Comparison of ENCODE assay signal across 9 cellular contexts in genomic region chr7:27143022-27143949, GRCh38. TPM values are rescaled to one million over a fixed set of nuclear protein-coding genes. Genes with fewer than 3 reads are reported as not detected.
DNase-seq lines count a peak whose midpoint lies in the region; ATAC-seq and TF ChIP-seq lines count a peak whose summit lies in the region.
"Had no signal": no experiment of that assay in that cellular context is flagged by ENCODE, and none has a peak within 500 bp of the region (broad histone marks: within the 10 kb centered on the region; RNA-seq: fewer than 3 reads in every experiment).

Gene HOXA5 (minus strand): TSS chr7:27143681. CDS start chr7:27143607, 74 bp downstream.

- no peaks in the 10 kb centered on the region for H3K9me3 Mint-ChIP-seq in activated CD4-positive, alpha-beta T cell treated with anti-CD3 and anti-CD28 coated beads, Interleukin-2, amount 10 ng/mL, durations not matched to agents 7 days and 5 days

- POLR2A ChIA-PET in activated CD4-positive, alpha-beta T cell treated with anti-CD3 and anti-CD28 coated beads, Interleukin-2, amount 10 ng/mL, durations not matched to agents 7 days and 5 days (lab: Charles Lee): no interaction called here
- POLR2A ChIA-PET in OCI-LY7 (lab: Charles Lee): interaction anchor here (0.6 kb wide), 1 partner anchor 461 kb away, joined by 3 read pairs; no protein-coding TSS in a partner anchor

- peak within 1 kb of the TSS; percentile 47; the same call in 1 of the 2 replicates for H3K4me2 ChIP-seq in OCI-LY7 (ENCODE audit: low read length)

- peaks cover 33% of the 10 kb centered on the region for H3K27me3 Mint-ChIP-seq in activated CD4-positive, alpha-beta T cell treated with anti-CD3 and anti-CD28 coated beads, Interleukin-2, amount 10 ng/mL, durations not matched to agents 7 days and 5 days

- peak within 1 kb of the TSS; percentile 54 for H3K27ac Mint-ChIP-seq in activated CD4-positive, alpha-beta T cell treated with anti-CD3 and anti-CD28 coated beads, Interleukin-2, amount 10 ng/mL, durations not matched to agents 7 days and 5 days

- H3K36me3 ChIP-seq in OCI-LY7 (ENCODE audit: insufficient read depth, low read length) (peaks cover 15% of the 10 kb centered on the region), neuron (ENCODE audit: insufficient read depth, low read length) (no peaks in the 10 kb centered on the region)

- no peaks in the 10 kb centered on the region for H4K20me1 ChIP-seq in OCI-LY7 (ENCODE audit: insufficient read depth, low read length)

- no peak for DNase-seq in activated CD4-positive, alpha-beta T cell treated with anti-CD3 and anti-CD28 coated beads, Interleukin-2, amount 10 ng/mL, durations not matched to agents 7 days and 5 days
- no peak for DNase-seq in activated CD4-positive, alpha-beta T cell treated with anti-CD3 and anti-CD28 coated beads, Interleukin-2, amount 50 U/mL, for 48 hours
- DNase-seq in OCI-LY7 (ENCODE audit: low spot score) (peak; percentile 48), fibroblast of villous mesenchyme (ENCODE audit: low read depth) (peak; percentile 96), NOMO-1 treated with dmso at 0.1 percent for 144 hours (lab: John Stamatoyannopoulos, UW; ENCODE audit: unreplicated experiment) (no peak)

- H3K4me1 Mint-ChIP-seq in activated CD4-positive, alpha-beta T cell treated with anti-CD3 and anti-CD28 coated beads, Interleukin-2, amount 10 ng/mL, durations not matched to agents 7 days and 5 days: peaks cover 3% of the 10 kb centered on the region

- peak; percentile 80 for TF ChIP-seq CTCF in OCI-LY7 (conservative IDR thresholded peaks at IDR 0.05; ENCODE audit: low read length)
- peak; percentile 63 for TF ChIP-seq CTCF in fibroblast of villous mesenchyme (IDR thresholded peaks at IDR 0.05; ENCODE audit: insufficient read depth, low read depth, low read length)

- H3K9me2 ChIP-seq in OCI-LY7 (ENCODE audit: insufficient read depth, low read length): no peaks in the 10 kb centered on the region

- no peaks in the 10 kb centered on the region for H3K79me2 ChIP-seq in OCI-LY7 (ENCODE audit: insufficient read depth, low read depth, low read length)

- no peak within 1 kb of the TSS for H3K27ac ChIP-seq in OCI-LY7 (ENCODE audit: low read depth, low read length, poor library complexity, severe bottlenecking)
- H3K27ac ChIP-seq: C4-2B had no signal

- no peaks in the 10 kb centered on the region for H3K9me3 ChIP-seq in OCI-LY7 (ENCODE audit: low read length)
- peaks cover 6% of the 10 kb centered on the region for H3K9me3 ChIP-seq in neuron (ENCODE audit: low read length)

- intact Hi-C loops in OCI-LY7 (cut with micrococcal nuclease; ENCODE audit: unreplicated experiment): no loop called here

- H3K4me1 ChIP-seq in OCI-LY7 (ENCODE audit: insufficient read depth, low read length, poor library complexity, severe bottlenecking) (peaks cover 4% of the 10 kb centered on the region), neuron (ENCODE audit: insufficient read depth, low read length) (peaks cover 13% of the 10 kb centered on the region)

- ATAC-seq in GM18909 (IDR thresholded peaks at IDR 0.05; ENCODE audit: poor library complexity, unreplicated experiment) (no peak), HG03139 (IDR thresholded peaks at IDR 0.05; ENCODE audit: unreplicated experiment) (no peak)

- H3K27me3 ChIP-seq in neuron (ENCODE audit: insufficient read depth, low read length): peaks cover 99% of the 10 kb centered on the region

- BruUV-seq in OCI-LY7 (replicated peaks; lab: Mats Ljungman, UMichigan): no TSS peak

- H3K4me3 ChIP-seq in OCI-LY7 (ENCODE audit: low read depth, low read length, poor library complexity, severe bottlenecking) (no peak within 1 kb of the TSS), fibroblast of villous mesenchyme (ENCODE audit: low read depth, low read length) (peak within 1 kb of the TSS; percentile 60), neuron (ENCODE audit: low read length) (peak within 1 kb of the TSS; percentile 33)

- CTCF ChIA-PET in activated CD4-positive, alpha-beta T cell treated with anti-CD3 and anti-CD28 coated beads, Interleukin-2, amount 10 ng/mL, durations not matched to agents 7 days and 5 days (lab: Charles Lee): no interaction called here
- CTCF ChIA-PET in OCI-LY7 (lab: Charles Lee; ENCODE audit: unreplicated experiment): no interaction called here

- H3K4me3 Mint-ChIP-seq in activated CD4-positive, alpha-beta T cell treated with anti-CD3 and anti-CD28 coated beads, Interleukin-2, amount 10 ng/mL, durations not matched to agents 7 days and 5 days: no peak within 1 kb of the TSS

- H2AFZ ChIP-seq in OCI-LY7 (ENCODE audit: low read length) (no peak within 1 kb of the TSS), neuron (ENCODE audit: low read depth, low read length) (peak within 1 kb of the TSS; percentile 87)

- no peaks in the 10 kb centered on the region for H3K36me3 Mint-ChIP-seq in activated CD4-positive, alpha-beta T cell treated with anti-CD3 and anti-CD28 coated beads, Interleukin-2, amount 10 ng/mL, durations not matched to agents 7 days and 5 days (ENCODE audit: low read depth)

RNA-seq across cellular contexts. Expression of gene HOXA5, which starts in this region (rescaled TPM):
- not detected for total RNA-seq in activated CD4-positive, alpha-beta T cell treated with anti-CD3 and anti-CD28 coated beads, Interleukin-2, amount 10 ng/mL, durations not matched to agents 7 days and 5 days
- total RNA-seq in OCI-LY7 (2014; rRNA removed; shearing (Covaris generic)): 3.4 and 17.5 TPM in 2 replicates
- total RNA-seq in OCI-LY7 (2022) (7.4 and 7.9 TPM in 2 replicates), fibroblast of villous mesenchyme (7.4 and 10.8 TPM in 2 replicates)

Comparison
In these comparisons a context has a peak if more than half of its experiments do, and no peak if none do; other contexts are left out.
1. DNase-seq: peak in OCI-LY7 (single experiment) and fibroblast of villous mesenchyme (single experiment); none in activated CD4-positive, alpha-beta T cell treated with anti-CD3 and anti-CD28 coated beads, Interleukin-2, amount 10 ng/mL, durations not matched to agents 7 days and 5 days (single experiment), activated CD4-positive, alpha-beta T cell treated with anti-CD3 and anti-CD28 coated beads, Interleukin-2, amount 50 U/mL, for 48 hours (0 of 2) and NOMO-1 treated with dmso at 0.1 percent for 144 hours (single experiment).